Comparison of ENCODE assay signal across 22 cellular contexts in genomic region chr5:142636093-142636492, GRCh38. TPM values are rescaled to one million over a fixed set of nuclear protein-coding genes. Genes with fewer than 3 reads are reported as not detected.
"Had no signal": no experiment of that assay in that cellular context is flagged by ENCODE, and none has a peak within 500 bp of the region (broad histone marks: within the 10 kb centered on the region; RNA-seq: fewer than 3 reads in every experiment).

No MANE protein-coding gene starts in this region.

- H3K4me1 ChIP-seq: colonic mucosa, esophagus squamous epithelium, psoas muscle had no signal

- H3K4me2 ChIP-seq: hepatocyte had no signal

- H3K9me3 ChIP-seq: colonic mucosa, esophagus squamous epithelium, psoas muscle, thoracic aorta had no signal

- H3K79me2 ChIP-seq: hepatocyte had no signal

- H3K36me3 ChIP-seq: brain microvascular endothelial cell, colonic mucosa, esophagus squamous epithelium, thoracic aorta had no signal

- H3K27me3 ChIP-seq: brain microvascular endothelial cell, colonic mucosa, esophagus squamous epithelium, hepatocyte had no signal

- H3K27ac ChIP-seq: brain microvascular endothelial cell, colonic mucosa, esophagus squamous epithelium, hepatocyte, psoas muscle had no signal

- H3K4me3 ChIP-seq: colonic mucosa, esophagus squamous epithelium, hepatocyte, lung, psoas muscle, thoracic aorta had no signal

- H2AFZ ChIP-seq: hepatocyte had no signal

- DNase-seq: activated CD4-positive, alpha-beta T cell treated with anti-CD3 and anti-CD28 coated beads, Interleukin-2, amount 10 ng/mL, durations not matched to agents 24 days and 14 days; activated CD8-positive, alpha-beta T cell treated with anti-CD3 and anti-CD28 coated beads for 36 hours; activated naive CD4-positive, alpha-beta T cell treated with Interleukin-2 at 50 U/mL for 16 hours; activated T-cell treated with anti-CD3 and anti-CD28 coated beads, Interleukin-2, amount 50 U/mL, for 1 hour; anterior cingulate cortex; brain microvascular endothelial cell; colonic mucosa; esophagus squamous epithelium; left colon; midbrain; psoas muscle; right cardiac atrium; stimulated activated CD4-positive, alpha-beta T cell treated with anti-CD3 and anti-CD28 coated beads, Interleukin-4, amount 100 ng/mL, for 4 hours; T1000 had no signal

- ATAC-seq: activated CD8-positive, alpha-beta T cell treated with anti-CD3 and anti-CD28 coated beads for 36 hours; activated T-helper 17 cell treated with anti-CD3 and anti-CD28 coated beads, Interleukin-2, amount 50 U/mL, for 72 hours; left colon; psoas muscle; right cardiac atrium; stimulated activated memory B cell treated with anti-CD40 and anti-IgM and Interleukin-4, amounts not matched to agents 10 μg/mL and 1 μg/mL and 100 μg/mL, for 72 hours had no signal

RNA-seq across cellular contexts. Expression of gene FGF1, which starts 49.8 kb away (rescaled TPM):
- total RNA-seq: activated CD4-positive, alpha-beta T cell treated with anti-CD3 and anti-CD28 coated beads, Interleukin-2, amount 10 ng/mL, durations not matched to agents 24 days and 14 days; activated CD8-positive, alpha-beta T cell treated with anti-CD3 and anti-CD28 coated beads for 36 hours; activated T-helper 17 cell treated with anti-CD3 and anti-CD28 coated beads, Interleukin-2, amount 50 U/mL, for 72 hours; T-helper 1 cell treated with Interleukin-12 subunit alpha and Interleukin-12 subunit beta and Interleukin-4 antibody, amounts not matched to agents 30 ng/mL and 1 ng/mL, for 36 hours; ureter had no signal
- polyA plus RNA-seq: neural cell had no signal
